ENCODE assay signal across 1 cellular context in genomic region chr6:45378324-45378926, GRCh38.
TF ChIP-seq lines count a peak whose summit lies in the region.

No MANE protein-coding gene starts in this region.

TF ChIP-seq in K562, 482 proteins besides CTCF, POLR2A, EP300 and RAD21 (continued from another document and continues in another):
- TF ChIP-seq, protein P1, sequence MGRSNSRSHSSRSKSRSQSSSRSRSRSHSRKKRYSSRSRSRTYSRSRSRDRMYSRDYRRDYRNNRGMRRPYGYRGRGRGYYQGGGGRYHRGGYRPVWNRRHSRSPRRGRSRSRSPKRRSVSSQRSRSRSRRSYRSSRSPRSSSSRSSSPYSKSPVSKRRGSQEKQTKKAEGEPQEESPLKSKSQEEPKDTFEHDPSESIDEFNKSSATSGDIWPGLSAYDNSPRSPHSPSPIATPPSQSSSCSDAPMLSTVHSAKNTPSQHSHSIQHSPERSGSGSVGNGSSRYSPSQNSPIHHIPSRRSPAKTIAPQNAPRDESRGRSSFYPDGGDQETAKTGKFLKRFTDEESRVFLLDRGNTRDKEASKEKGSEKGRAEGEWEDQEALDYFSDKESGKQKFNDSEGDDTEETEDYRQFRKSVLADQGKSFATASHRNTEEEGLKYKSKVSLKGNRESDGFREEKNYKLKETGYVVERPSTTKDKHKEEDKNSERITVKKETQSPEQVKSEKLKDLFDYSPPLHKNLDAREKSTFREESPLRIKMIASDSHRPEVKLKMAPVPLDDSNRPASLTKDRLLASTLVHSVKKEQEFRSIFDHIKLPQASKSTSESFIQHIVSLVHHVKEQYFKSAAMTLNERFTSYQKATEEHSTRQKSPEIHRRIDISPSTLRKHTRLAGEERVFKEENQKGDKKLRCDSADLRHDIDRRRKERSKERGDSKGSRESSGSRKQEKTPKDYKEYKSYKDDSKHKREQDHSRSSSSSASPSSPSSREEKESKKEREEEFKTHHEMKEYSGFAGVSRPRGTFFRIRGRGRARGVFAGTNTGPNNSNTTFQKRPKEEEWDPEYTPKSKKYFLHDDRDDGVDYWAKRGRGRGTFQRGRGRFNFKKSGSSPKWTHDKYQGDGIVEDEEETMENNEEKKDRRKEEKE (IDR thresholded peaks at IDR 0.05; ENCODE audit: borderline replicate concordance in 1 of 2, control insufficient read depth in 1 of 2, low read depth in 2 of 2, low read length in 1 of 2) = no peak; a peak in 1 of 4 replicates
- TF ChIP-seq OTX1 (CRISPR knock-in tag; IDR thresholded peaks at IDR 0.05) (peak; percentile 83; the same call in 1 of the 2 replicates), RAD51 (IDR thresholded peaks at IDR 0.05; ENCODE audit: borderline replicate concordance, low read depth) (no peak), ESRRA (IDR thresholded peaks at IDR 0.05; ENCODE audit: borderline replicate concordance, low read depth) (0 out of 2 replicates have a peak, but pooled peaks have one; percentile 4), PTTG1 (tag; IDR thresholded peaks at IDR 0.05; ENCODE audit: low read depth) (no peak), E2F6 (IDR thresholded peaks at IDR 0.05; ENCODE audit: borderline replicate concordance in 1 of 2, extremely low read depth in 1 of 2, insufficient read depth in 1 of 2, insufficient read length in 1 of 2, low read depth in 1 of 2, low read length in 1 of 2, poor library complexity in 1 of 2, severe bottlenecking in 1 of 2) (no peak), IFI16 (CRISPR knock-in tag; IDR thresholded peaks at IDR 0.05) (no peak), ZNF551 (CRISPR knock-in tag; IDR thresholded peaks at IDR 0.05) (no peak), PCBP2 (IDR thresholded peaks at IDR 0.05; ENCODE audit: low read depth, low read length, poor library complexity, severe bottlenecking) (no peak), MBD2 (IDR thresholded peaks at IDR 0.05; ENCODE audit: borderline replicate concordance, low read depth) (no peak), HDAC2 (IDR thresholded peaks at IDR 0.05) (no peak; the same call in 1 of the 2 replicates), ZZZ3 (IDR thresholded peaks at IDR 0.05) (no peak), ATF3 (IDR thresholded peaks at IDR 0.05) (no peak), ATF3 (CRISPR knock-in tag; conservative IDR thresholded peaks at IDR 0.05) (no peak), POLR2AphosphoS2 (IDR thresholded peaks at IDR 0.05; ENCODE audit: low read length) (no peak), ZNF165 (CRISPR knock-in tag; IDR thresholded peaks at IDR 0.05; ENCODE audit: borderline replicate concordance) (0 out of 2 replicates have a peak, but pooled peaks have one; percentile 79), ATF4 (CRISPR knock-in tag; IDR thresholded peaks at IDR 0.05) (no peak), ZNF444 (CRISPR knock-in tag; IDR thresholded peaks at IDR 0.05) (no peak), GABPA (tag; conservative IDR thresholded peaks at IDR 0.05; ENCODE audit: low read depth) (peak; percentile 65; the same call in 1 of the 2 replicates), TCF7 (IDR thresholded peaks at IDR 0.05; ENCODE audit: borderline replicate concordance) (no peak), TAF1 (IDR thresholded peaks at IDR 0.05; ENCODE audit: control insufficient read depth, extremely low read depth, insufficient read depth, low read length, severe bottlenecking) (no peak), POLR2B (IDR thresholded peaks at IDR 0.05; ENCODE audit: low read depth, partially characterized antibody) (no peak), ZNF174 (CRISPR knock-in tag; IDR thresholded peaks at IDR 0.05) (no peak), COPS2 (conservative IDR thresholded peaks at IDR 0.05) (no peak), ZNF75A (CRISPR knock-in tag; IDR thresholded peaks at IDR 0.05) (no peak), NFE2 (IDR thresholded peaks at IDR 0.05; ENCODE audit: low read depth) (no peak), CBX8 (IDR thresholded peaks at IDR 0.05; ENCODE audit: borderline replicate concordance, extremely low read depth, low read depth, low read length, poor library complexity, severe bottlenecking) (no peak), ZEB2 (IDR thresholded peaks at IDR 0.05) (no peak)
- TF ChIP-seq, protein P2, sequence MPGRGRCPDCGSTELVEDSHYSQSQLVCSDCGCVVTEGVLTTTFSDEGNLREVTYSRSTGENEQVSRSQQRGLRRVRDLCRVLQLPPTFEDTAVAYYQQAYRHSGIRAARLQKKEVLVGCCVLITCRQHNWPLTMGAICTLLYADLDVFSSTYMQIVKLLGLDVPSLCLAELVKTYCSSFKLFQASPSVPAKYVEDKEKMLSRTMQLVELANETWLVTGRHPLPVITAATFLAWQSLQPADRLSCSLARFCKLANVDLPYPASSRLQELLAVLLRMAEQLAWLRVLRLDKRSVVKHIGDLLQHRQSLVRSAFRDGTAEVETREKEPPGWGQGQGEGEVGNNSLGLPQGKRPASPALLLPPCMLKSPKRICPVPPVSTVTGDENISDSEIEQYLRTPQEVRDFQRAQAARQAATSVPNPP (IDR thresholded peaks at IDR 0.05; ENCODE audit: borderline replicate concordance, insufficient read depth, insufficient read length) = no peak
- TF ChIP-seq, protein P3, sequence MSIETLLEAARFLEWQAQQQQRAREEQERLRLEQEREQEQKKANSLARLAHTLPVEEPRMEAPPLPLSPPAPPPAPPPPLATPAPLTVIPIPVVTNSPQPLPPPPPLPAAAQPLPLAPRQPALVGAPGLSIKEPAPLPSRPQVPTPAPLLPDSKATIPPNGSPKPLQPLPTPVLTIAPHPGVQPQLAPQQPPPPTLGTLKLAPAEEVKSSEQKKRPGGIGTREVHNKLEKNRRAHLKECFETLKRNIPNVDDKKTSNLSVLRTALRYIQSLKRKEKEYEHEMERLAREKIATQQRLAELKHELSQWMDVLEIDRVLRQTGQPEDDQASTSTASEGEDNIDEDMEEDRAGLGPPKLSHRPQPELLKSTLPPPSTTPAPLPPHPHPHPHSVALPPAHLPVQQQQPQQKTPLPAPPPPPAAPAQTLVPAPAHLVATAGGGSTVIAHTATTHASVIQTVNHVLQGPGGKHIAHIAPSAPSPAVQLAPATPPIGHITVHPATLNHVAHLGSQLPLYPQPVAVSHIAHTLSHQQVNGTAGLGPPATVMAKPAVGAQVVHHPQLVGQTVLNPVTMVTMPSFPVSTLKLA (conservative IDR thresholded peaks at IDR 0.05) = no peak
- TF ChIP-seq, protein P4, sequence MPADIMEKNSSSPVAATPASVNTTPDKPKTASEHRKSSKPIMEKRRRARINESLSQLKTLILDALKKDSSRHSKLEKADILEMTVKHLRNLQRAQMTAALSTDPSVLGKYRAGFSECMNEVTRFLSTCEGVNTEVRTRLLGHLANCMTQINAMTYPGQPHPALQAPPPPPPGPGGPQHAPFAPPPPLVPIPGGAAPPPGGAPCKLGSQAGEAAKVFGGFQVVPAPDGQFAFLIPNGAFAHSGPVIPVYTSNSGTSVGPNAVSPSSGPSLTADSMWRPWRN (IDR thresholded peaks at IDR 0.05; ENCODE audit: low read depth) = no peak
- TF ChIP-seq, protein P5, sequence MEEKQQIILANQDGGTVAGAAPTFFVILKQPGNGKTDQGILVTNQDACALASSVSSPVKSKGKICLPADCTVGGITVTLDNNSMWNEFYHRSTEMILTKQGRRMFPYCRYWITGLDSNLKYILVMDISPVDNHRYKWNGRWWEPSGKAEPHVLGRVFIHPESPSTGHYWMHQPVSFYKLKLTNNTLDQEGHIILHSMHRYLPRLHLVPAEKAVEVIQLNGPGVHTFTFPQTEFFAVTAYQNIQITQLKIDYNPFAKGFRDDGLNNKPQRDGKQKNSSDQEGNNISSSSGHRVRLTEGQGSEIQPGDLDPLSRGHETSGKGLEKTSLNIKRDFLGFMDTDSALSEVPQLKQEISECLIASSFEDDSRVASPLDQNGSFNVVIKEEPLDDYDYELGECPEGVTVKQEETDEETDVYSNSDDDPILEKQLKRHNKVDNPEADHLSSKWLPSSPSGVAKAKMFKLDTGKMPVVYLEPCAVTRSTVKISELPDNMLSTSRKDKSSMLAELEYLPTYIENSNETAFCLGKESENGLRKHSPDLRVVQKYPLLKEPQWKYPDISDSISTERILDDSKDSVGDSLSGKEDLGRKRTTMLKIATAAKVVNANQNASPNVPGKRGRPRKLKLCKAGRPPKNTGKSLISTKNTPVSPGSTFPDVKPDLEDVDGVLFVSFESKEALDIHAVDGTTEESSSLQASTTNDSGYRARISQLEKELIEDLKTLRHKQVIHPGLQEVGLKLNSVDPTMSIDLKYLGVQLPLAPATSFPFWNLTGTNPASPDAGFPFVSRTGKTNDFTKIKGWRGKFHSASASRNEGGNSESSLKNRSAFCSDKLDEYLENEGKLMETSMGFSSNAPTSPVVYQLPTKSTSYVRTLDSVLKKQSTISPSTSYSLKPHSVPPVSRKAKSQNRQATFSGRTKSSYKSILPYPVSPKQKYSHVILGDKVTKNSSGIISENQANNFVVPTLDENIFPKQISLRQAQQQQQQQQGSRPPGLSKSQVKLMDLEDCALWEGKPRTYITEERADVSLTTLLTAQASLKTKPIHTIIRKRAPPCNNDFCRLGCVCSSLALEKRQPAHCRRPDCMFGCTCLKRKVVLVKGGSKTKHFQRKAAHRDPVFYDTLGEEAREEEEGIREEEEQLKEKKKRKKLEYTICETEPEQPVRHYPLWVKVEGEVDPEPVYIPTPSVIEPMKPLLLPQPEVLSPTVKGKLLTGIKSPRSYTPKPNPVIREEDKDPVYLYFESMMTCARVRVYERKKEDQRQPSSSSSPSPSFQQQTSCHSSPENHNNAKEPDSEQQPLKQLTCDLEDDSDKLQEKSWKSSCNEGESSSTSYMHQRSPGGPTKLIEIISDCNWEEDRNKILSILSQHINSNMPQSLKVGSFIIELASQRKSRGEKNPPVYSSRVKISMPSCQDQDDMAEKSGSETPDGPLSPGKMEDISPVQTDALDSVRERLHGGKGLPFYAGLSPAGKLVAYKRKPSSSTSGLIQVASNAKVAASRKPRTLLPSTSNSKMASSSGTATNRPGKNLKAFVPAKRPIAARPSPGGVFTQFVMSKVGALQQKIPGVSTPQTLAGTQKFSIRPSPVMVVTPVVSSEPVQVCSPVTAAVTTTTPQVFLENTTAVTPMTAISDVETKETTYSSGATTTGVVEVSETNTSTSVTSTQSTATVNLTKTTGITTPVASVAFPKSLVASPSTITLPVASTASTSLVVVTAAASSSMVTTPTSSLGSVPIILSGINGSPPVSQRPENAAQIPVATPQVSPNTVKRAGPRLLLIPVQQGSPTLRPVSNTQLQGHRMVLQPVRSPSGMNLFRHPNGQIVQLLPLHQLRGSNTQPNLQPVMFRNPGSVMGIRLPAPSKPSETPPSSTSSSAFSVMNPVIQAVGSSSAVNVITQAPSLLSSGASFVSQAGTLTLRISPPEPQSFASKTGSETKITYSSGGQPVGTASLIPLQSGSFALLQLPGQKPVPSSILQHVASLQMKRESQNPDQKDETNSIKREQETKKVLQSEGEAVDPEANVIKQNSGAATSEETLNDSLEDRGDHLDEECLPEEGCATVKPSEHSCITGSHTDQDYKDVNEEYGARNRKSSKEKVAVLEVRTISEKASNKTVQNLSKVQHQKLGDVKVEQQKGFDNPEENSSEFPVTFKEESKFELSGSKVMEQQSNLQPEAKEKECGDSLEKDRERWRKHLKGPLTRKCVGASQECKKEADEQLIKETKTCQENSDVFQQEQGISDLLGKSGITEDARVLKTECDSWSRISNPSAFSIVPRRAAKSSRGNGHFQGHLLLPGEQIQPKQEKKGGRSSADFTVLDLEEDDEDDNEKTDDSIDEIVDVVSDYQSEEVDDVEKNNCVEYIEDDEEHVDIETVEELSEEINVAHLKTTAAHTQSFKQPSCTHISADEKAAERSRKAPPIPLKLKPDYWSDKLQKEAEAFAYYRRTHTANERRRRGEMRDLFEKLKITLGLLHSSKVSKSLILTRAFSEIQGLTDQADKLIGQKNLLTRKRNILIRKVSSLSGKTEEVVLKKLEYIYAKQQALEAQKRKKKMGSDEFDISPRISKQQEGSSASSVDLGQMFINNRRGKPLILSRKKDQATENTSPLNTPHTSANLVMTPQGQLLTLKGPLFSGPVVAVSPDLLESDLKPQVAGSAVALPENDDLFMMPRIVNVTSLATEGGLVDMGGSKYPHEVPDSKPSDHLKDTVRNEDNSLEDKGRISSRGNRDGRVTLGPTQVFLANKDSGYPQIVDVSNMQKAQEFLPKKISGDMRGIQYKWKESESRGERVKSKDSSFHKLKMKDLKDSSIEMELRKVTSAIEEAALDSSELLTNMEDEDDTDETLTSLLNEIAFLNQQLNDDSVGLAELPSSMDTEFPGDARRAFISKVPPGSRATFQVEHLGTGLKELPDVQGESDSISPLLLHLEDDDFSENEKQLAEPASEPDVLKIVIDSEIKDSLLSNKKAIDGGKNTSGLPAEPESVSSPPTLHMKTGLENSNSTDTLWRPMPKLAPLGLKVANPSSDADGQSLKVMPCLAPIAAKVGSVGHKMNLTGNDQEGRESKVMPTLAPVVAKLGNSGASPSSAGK (IDR thresholded peaks at IDR 0.05) = no peak; the same call in 1 of the 2 replicates
- TF ChIP-seq, protein P6, sequence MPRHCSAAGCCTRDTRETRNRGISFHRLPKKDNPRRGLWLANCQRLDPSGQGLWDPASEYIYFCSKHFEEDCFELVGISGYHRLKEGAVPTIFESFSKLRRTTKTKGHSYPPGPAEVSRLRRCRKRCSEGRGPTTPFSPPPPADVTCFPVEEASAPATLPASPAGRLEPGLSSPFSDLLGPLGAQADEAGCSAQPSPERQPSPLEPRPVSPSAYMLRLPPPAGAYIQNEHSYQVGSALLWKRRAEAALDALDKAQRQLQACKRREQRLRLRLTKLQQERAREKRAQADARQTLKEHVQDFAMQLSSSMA (CRISPR knock-in tag; IDR thresholded peaks at IDR 0.05) = no peak
- TF ChIP-seq, protein P7, sequence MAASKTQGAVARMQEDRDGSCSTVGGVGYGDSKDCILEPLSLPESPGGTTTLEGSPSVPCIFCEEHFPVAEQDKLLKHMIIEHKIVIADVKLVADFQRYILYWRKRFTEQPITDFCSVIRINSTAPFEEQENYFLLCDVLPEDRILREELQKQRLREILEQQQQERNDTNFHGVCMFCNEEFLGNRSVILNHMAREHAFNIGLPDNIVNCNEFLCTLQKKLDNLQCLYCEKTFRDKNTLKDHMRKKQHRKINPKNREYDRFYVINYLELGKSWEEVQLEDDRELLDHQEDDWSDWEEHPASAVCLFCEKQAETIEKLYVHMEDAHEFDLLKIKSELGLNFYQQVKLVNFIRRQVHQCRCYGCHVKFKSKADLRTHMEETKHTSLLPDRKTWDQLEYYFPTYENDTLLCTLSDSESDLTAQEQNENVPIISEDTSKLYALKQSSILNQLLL (CRISPR knock-in tag; IDR thresholded peaks at IDR 0.05; ENCODE audit: borderline replicate concordance) = no peak
